In the genomic region with DNA sequence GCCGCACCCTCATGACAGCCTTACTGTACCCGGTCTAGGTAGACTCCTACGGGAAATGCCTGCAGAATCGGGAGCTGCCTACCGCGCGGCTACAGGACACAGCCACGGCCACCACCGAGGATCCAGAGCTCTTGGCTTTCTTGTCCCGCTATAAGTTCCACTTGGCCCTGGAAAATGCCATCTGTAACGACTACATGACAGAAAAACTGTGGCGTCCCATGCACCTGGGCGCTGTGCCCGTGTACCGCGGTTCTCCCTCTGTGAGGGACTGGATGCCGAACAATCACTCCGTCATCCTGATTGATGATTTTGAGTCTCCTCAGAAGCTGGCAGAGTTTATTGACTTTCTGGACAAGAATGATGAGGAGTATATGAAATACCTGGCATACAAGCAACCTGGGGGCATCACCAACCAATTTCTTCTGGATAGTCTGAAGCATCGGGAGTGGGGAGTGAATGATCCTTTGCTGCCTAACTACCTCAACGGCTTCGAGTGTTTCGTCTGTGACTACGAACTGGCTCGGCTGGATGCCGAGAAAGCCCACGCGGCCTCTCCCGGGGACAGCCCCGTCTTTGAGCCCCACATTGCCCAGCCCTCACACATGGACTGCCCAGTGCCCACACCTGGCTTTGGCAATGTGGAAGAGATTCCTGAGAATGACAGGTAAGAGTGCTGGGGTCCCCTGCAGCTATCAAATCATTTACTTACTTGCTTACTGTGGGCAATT, we compare ENCODE assay signal across 8 cellular contexts. TPM values are rescaled to one million over a fixed set of nuclear protein-coding genes. Genes with fewer than 3 reads are reported as not detected.
DNase-seq lines count a peak whose midpoint lies in the region; ATAC-seq, FAIRE-seq and TF ChIP-seq lines count a peak whose summit lies in the region.

No MANE protein-coding gene starts in this region.

- H3K27ac ChIP-seq in HUES64 (ENCODE audit: low read depth, low read length) = peak overlapping the region; percentile 86; the same call in 1 of the 2 replicates
- peak overlapping the region; percentile 90 for H3K27ac ChIP-seq in astrocyte (ENCODE audit: low read depth, low read length)
- H3K27ac ChIP-seq in suprapubic skin = peak overlapping the region; percentile 98

- H3K4me3 ChIP-seq in GM12865 (ENCODE audit: low read depth, low read length) (peak overlapping the region; percentile 72), HUES64 (ENCODE audit: low read length) (peak overlapping the region; percentile 78), astrocyte (ENCODE audit: insufficient read depth, low read depth, low read length) (peak overlapping the region; percentile 86), suprapubic skin (peak overlapping the region; percentile 84)

- H3K27me3 Mint-ChIP-seq in astrocyte (ENCODE audit: low read depth, unreplicated experiment) = no peaks in the 10 kb centered on the region

- TF ChIP-seq CTCF in GM12865 (IDR thresholded peaks at IDR 0.05; ENCODE audit: insufficient read depth, low read depth, low read length, missing control alignments) (no peak), astrocyte (IDR thresholded peaks at IDR 0.05; ENCODE audit: insufficient read depth, low read depth, low read length) (no peak), suprapubic skin (IDR thresholded peaks at IDR 0.05) (no peak)

- no peak for TF ChIP-seq EP300 in suprapubic skin (IDR thresholded peaks at IDR 0.05)

- FAIRE-seq in astrocyte (lab: Jason Lieb, UNC) = no peak

- H3K9me3 Mint-ChIP-seq in astrocyte (ENCODE audit: unreplicated experiment) = no peaks in the 10 kb centered on the region

- H3K9me3 ChIP-seq in HUES64 (ENCODE audit: insufficient read depth, low read depth, low read length) = no peaks in the 10 kb centered on the region
- H3K9me3 ChIP-seq in astrocyte (ENCODE audit: insufficient read depth, low read depth, low read length) = no peaks in the 10 kb centered on the region
- no peaks in the 10 kb centered on the region for H3K9me3 ChIP-seq in suprapubic skin

- H4K20me1 ChIP-seq in astrocyte (ENCODE audit: insufficient read depth, low read length) = peaks cover 29% of the 10 kb centered on the region

- H2AFZ ChIP-seq in astrocyte (ENCODE audit: low read depth, low read length) = peak overlapping the region; percentile 79

- peaks cover 27% of the 10 kb centered on the region for H3K36me3 Mint-ChIP-seq in astrocyte (ENCODE audit: low read depth, unreplicated experiment)

- no peak for TF ChIP-seq POLR2A in suprapubic skin (IDR thresholded peaks at IDR 0.05)

- peak overlapping the region; percentile 86 for H3K27ac Mint-ChIP-seq in astrocyte (ENCODE audit: unreplicated experiment)

- 18% methylated on average over 29 of the region's 29 CpGs for WGBS in HUES64
- WGBS in suprapubic skin = 13% methylated on average over 10 of the region's 29 CpGs

- H3K4me1 Mint-ChIP-seq in astrocyte (ENCODE audit: low read depth, unreplicated experiment) = peaks cover 25% of the 10 kb centered on the region

- peak overlapping the region; percentile 95 for H3K4me3 Mint-ChIP-seq in astrocyte (ENCODE audit: unreplicated experiment)

- peak; percentile 0 for ATAC-seq in left lobe of liver

- H3K27me3 ChIP-seq in HUES64 (ENCODE audit: insufficient read depth, low read length) (no peaks in the 10 kb centered on the region), astrocyte (ENCODE audit: insufficient read depth, low read length) (no peaks in the 10 kb centered on the region), suprapubic skin (no peaks in the 10 kb centered on the region)

- peak overlapping the region; percentile 96 for H3K4me2 ChIP-seq in astrocyte (ENCODE audit: low read length)

- H3K9ac ChIP-seq in HUES64 (ENCODE audit: low read depth, low read length) (peak overlapping the region; percentile 87), astrocyte (ENCODE audit: low read length) (peak overlapping the region; percentile 90)

- DNase-seq in GM12865 (ENCODE audit: low read depth) (no peak), astrocyte (ENCODE audit: low read depth) (no peak), left lobe of liver (ENCODE audit: low spot score) (no peak), suprapubic skin (ENCODE audit: low spot score in 2 of 2) (no peak), hepatic stellate cell (ENCODE audit: low spot score) (no peak), NOMO-1 treated with dmso at 0.1 percent for 144 hours (lab: John Stamatoyannopoulos, UW; ENCODE audit: unreplicated experiment) (no peak), NCI-H446 treated with DMSO at 0.1 percent for 48 hours (lab: John Stamatoyannopoulos, UW) (no peak)

- peaks cover 13% of the 10 kb centered on the region for H3K4me1 ChIP-seq in HUES64 (ENCODE audit: insufficient read depth, low read length)
- peaks cover 22% of the 10 kb centered on the region for H3K4me1 ChIP-seq in astrocyte (ENCODE audit: insufficient read depth, low read length)
- peaks cover 34% of the 10 kb centered on the region for H3K4me1 ChIP-seq in suprapubic skin

- peaks cover 50% of the 10 kb centered on the region for H3K79me2 ChIP-seq in astrocyte (ENCODE audit: insufficient read depth, low read length)

- H3K36me3 ChIP-seq in HUES64 (ENCODE audit: insufficient read depth, low read length) (peaks cover 60% of the 10 kb centered on the region), astrocyte (ENCODE audit: insufficient read depth, low read length) (peaks cover 41% of the 10 kb centered on the region), suprapubic skin (peaks cover 51% of the 10 kb centered on the region)

RNA-seq across cellular contexts. Expression of a gene that starts 8.5 kb away (rescaled TPM):
- polyA plus RNA-seq in HUES64 (2013, experiment 1 of 2) = 91.6 TPM
- polyA plus RNA-seq in HUES64 (2013, experiment 2 of 2) = 82.2 TPM
- total RNA-seq in astrocyte (24.0 and 25.3 TPM in 2 replicates), left lobe of liver (14.1 TPM), suprapubic skin (10 to 100 TPM; 12.7 to 26.0 (median 22.5) TPM)

RNA-seq across cellular contexts. Expression of a gene that starts 12.1 kb away (rescaled TPM):
- polyA plus RNA-seq in HUES64 (2013, experiment 1 of 2) = 28.4 TPM
- 29.7 TPM for polyA plus RNA-seq in HUES64 (2013, experiment 2 of 2)
- 70.2 and 70.7 TPM in 2 replicates for total RNA-seq in astrocyte
- total RNA-seq in left lobe of liver = 101 TPM
- 100 to 1,000 TPM in 3 of 4 donors, 10 to 100 TPM in 1; 86.4 to 203 (median 121) TPM for total RNA-seq in suprapubic skin

RNA-seq across cellular contexts. Expression of a gene that starts 29.1 kb away (rescaled TPM):
- 38.6 TPM for polyA plus RNA-seq in HUES64 (2013, experiment 1 of 2)
- 42.5 TPM for polyA plus RNA-seq in HUES64 (2013, experiment 2 of 2)
- total RNA-seq in astrocyte = 96.1 and 99.0 TPM in 2 replicates
- total RNA-seq in left lobe of liver = 38.5 TPM
- total RNA-seq in suprapubic skin = 10 to 100 TPM; 68.8 to 74.4 (median 70.8) TPM

RNA-seq across cellular contexts. Expression of a gene that starts 38.1 kb away (rescaled TPM):
- polyA plus RNA-seq in HUES64 (2013, experiment 1 of 2) = 8.3 TPM
- polyA plus RNA-seq in HUES64 (2013, experiment 2 of 2) = 15.0 TPM
- total RNA-seq in astrocyte (16.2 and 21.5 TPM in 2 replicates), left lobe of liver (11.5 TPM), suprapubic skin (10 to 100 TPM; 27.4 to 56.5 (median 37.6) TPM)
